ENCODE assay signal across 18 cellular contexts in the genomic region with DNA sequence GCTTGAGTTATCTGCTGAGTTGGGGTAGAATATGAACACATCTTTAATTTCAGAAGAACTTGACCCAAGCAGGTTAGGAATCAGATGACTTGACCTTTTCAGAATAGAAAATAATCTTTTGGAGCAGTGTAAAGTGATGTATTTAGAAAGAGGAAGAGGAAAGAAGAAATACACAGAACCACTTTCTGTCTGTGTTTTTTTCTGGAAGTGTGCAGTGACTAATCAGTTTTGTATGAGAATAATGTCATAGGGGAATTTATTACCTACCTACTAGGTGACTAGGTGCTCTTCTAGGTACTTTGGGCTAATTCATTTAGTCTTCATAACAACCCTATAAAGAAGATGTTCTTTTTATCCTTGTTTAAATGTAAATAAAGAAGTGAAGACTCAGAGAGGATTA. TPM values are rescaled to one million over a fixed set of nuclear protein-coding genes. Genes with fewer than 3 reads are reported as not detected.
DNase-seq lines count a peak whose midpoint lies in the region; ATAC-seq, FAIRE-seq and TF ChIP-seq lines count a peak whose summit lies in the region.
"Had no signal": no experiment of that assay in that cellular context is flagged by ENCODE, and none has a peak within 500 bp of the region (broad histone marks: within the 10 kb centered on the region; RNA-seq: fewer than 3 reads in every experiment).

No MANE protein-coding gene starts in this region.

- H3K4me1 ChIP-seq in right atrium auricular region (peaks cover 0 to 27% of the 10 kb centered on the region in 2 donors), right cardiac atrium (ENCODE audit: control insufficient read depth, insufficient read depth, low read length) (no peaks in the 10 kb centered on the region)

- H3K4me3 ChIP-seq in right atrium auricular region (peak overlapping the region; percentile 59 to 64), right cardiac atrium (ENCODE audit: low read length) (peak overlapping the region; percentile 80), brain microvascular endothelial cell (ENCODE audit: low read depth, low read length) (no peak overlapping the region)
- H3K4me3 ChIP-seq: adrenal gland had no signal

- no peak for FAIRE-seq in urothelium cell line (lab: Jason Lieb, UNC)
- FAIRE-seq: GM12892 had no signal

- DNase-seq in right atrium auricular region (ENCODE audit: low spot score) (no peak), left cardiac atrium (no peak), SKM-1 (lab: John Stamatoyannopoulos, UW; ENCODE audit: unreplicated experiment) (peak; percentile 39), right cardiac atrium (no peak), urothelium cell line (ENCODE audit: low spot score) (peak; percentile 24), brain microvascular endothelial cell (no peak), posterior vena cava (ENCODE audit: low spot score) (no peak), NCI-H1436 (lab: John Stamatoyannopoulos, UW) (no peak)
- DNase-seq: activated CD4-positive, alpha-beta T cell treated with anti-CD3 and anti-CD28 coated beads for 4 hours; activated T-cell treated with anti-CD3 and anti-CD28 coated beads, Interleukin-2, amount 50 U/mL, for 4 hours; adrenal gland; dermis blood vessel endothelial cell; NCI-H1694 treated with DMSO at 0.1 percent for 48 hours; NCI-H69; stimulated activated CD4-positive, alpha-beta T cell treated with anti-CD3 and anti-CD28 coated beads, Interleukin-2, amount 100 ng/mL, for 48 hours had no signal

- H3K36me3 ChIP-seq in right atrium auricular region (no peaks in the 10 kb centered on the region), brain microvascular endothelial cell (replicated peaks) (no peaks in the 10 kb centered on the region)
- H3K36me3 ChIP-seq: adrenal gland had no signal

- H3K27ac ChIP-seq in right atrium auricular region (peak overlapping the region; percentile 75 to 89), right cardiac atrium (ENCODE audit: low read length) (peak overlapping the region; percentile 54), brain microvascular endothelial cell (no peak overlapping the region)
- H3K27ac ChIP-seq: adrenal gland had no signal

- TF ChIP-seq CTCF in right atrium auricular region (IDR thresholded peaks at IDR 0.05) (no peak), brain microvascular endothelial cell (IDR thresholded peaks at IDR 0.05; ENCODE audit: low read depth, low read length, missing control alignments) (no peak)

- no peak for ATAC-seq in left cardiac atrium
- ATAC-seq in right cardiac atrium, result no peak

- no peaks in the 10 kb centered on the region for H3K9me3 ChIP-seq in right atrium auricular region
- no peaks in the 10 kb centered on the region for H3K9me3 ChIP-seq in right cardiac atrium (ENCODE audit: control insufficient read depth, low read length)
- H3K9me3 ChIP-seq: adrenal gland had no signal

- H3K27me3 ChIP-seq in right atrium auricular region, result no peaks in the 10 kb centered on the region
- no peaks in the 10 kb centered on the region for H3K27me3 ChIP-seq in right cardiac atrium (ENCODE audit: control insufficient read depth, insufficient read depth)
- peaks cover 72% of the 10 kb centered on the region for H3K27me3 ChIP-seq in brain microvascular endothelial cell (replicated peaks)

- in situ Hi-C loops in brain microvascular endothelial cell (cut with HindIII; ENCODE audit: low pct_ligation_motif_present, low sequenced_read_pairs), result no loop called here

- intact Hi-C loops in left cardiac atrium (cut with DNase I) (no loop called here), right cardiac atrium (cut with DNase I) (no loop called here), posterior vena cava (cut with DNase I) (no loop called here)

RNA-seq across cellular contexts. Expression of a gene that starts 3.0 kb away (rescaled TPM):
- total RNA-seq in right atrium auricular region (100 to 1,000 TPM in 1 of 2 donors, 10 to 100 TPM in 1; 85.4 to 130 TPM), left cardiac atrium (100 to 1,000 TPM in 1 of 2 donors, 10 to 100 TPM in 1; 94.9 to 114 TPM), right cardiac atrium (100 to 1,000 TPM in 3 of 4 donors, 10 to 100 TPM in 1; 90.7 to 170 (median 103) TPM), posterior vena cava (1 to 10 TPM in 1 of 2 donors, not detected in 1; 1.2 TPM)
- 92.8 TPM for polyA plus RNA-seq in right cardiac atrium
- total RNA-seq: dermis blood vessel endothelial cell, pulmonary artery endothelial cell had no signal
- polyA plus RNA-seq: IgD-negative memory B cell had no signal

Comparison
In these comparisons a context has a peak if more than half of its experiments do, and no peak if none do; other contexts are left out.
1. DNase-seq: peak in SKM-1 (single experiment) and urothelium cell line (single experiment); none in right atrium auricular region (single experiment), left cardiac atrium (single experiment), right cardiac atrium (0 of 3), brain microvascular endothelial cell (single experiment), posterior vena cava (single experiment) and NCI-H1436 (single experiment).
2. RNA of a gene that starts 3.0 kb away (total RNA-seq): 85.4 to 130 TPM in right atrium auricular region, 94.9 to 114 TPM in left cardiac atrium and 90.7 to 170 TPM in right cardiac atrium; 1.2 TPM in posterior vena cava; every median in the first group is over 10 times any median in the second.